8 cellular contexts compared by ENCODE assay signal in genomic region chr5:55936100-55936693, GRCh38. TPM values are rescaled to one million over a fixed set of nuclear protein-coding genes. Genes with fewer than 3 reads are reported as not detected.
DNase-seq lines count a peak whose midpoint lies in the region; FAIRE-seq and TF ChIP-seq lines count a peak whose summit lies in the region.

No MANE protein-coding gene starts in this region.

- H3K4me3 ChIP-seq in suprapubic skin: no peak overlapping the region

- POLR2A ChIA-PET in RWPE1 (lab: Yijun Ruan, JAX; ENCODE audit: low non-redundant PET): no interaction called here

- H3K4me1 ChIP-seq in suprapubic skin: no peaks in the 10 kb centered on the region

- peak; percentile 98 for TF ChIP-seq CTCF in RWPE1 (conservative IDR thresholded peaks at IDR 0.05; ENCODE audit: low read depth)
- peak; percentile 66 to 81 for TF ChIP-seq CTCF in suprapubic skin (IDR thresholded peaks at IDR 0.05)

- FAIRE-seq in GM18507 (lab: Jason Lieb, UNC): peak; percentile 79

- CTCF ChIA-PET in RWPE1 (lab: Yijun Ruan, JAX): interaction anchor here (0.5 to 3.9 kb wide), 35 partner anchors 11 to 1666 kb away, joined by 3 to 47 read pairs (median 3); partner anchors contain the start of gene ANKRD55

- H3K9me3 ChIP-seq in suprapubic skin: no peaks in the 10 kb centered on the region

- H3K27ac ChIP-seq in RWPE1 (no peak overlapping the region), suprapubic skin (no peak overlapping the region)

- TF ChIP-seq POLR2A in suprapubic skin (IDR thresholded peaks at IDR 0.05): no peak

- WGBS in suprapubic skin: 34% methylated on average over 3 of the region's 3 CpGs

- H3K36me3 ChIP-seq in suprapubic skin: peaks cover 22% of the 10 kb centered on the region

- DNase-seq in 8988T: peak; percentile 51
- no peak for DNase-seq in GM18507 (ENCODE audit: extremely low spot score, insufficient read length, low read depth)
- peak; percentile 69 for DNase-seq in LHCN-M2 (ENCODE audit: low read depth)
- peak; percentile 84 for DNase-seq in RWPE1 (ENCODE audit: low spot score)
- peak; percentile 51 to 57 for DNase-seq in activated T-helper 1 cell treated with anti-CD3 and anti-CD28 coated beads, Interleukin-2, amount 50 U/mL, for 16 hours (ENCODE audit: low read depth in 1 of 2, low spot score in 1 of 2)
- DNase-seq in fibroblast of the conjunctiva (ENCODE audit: low read depth): peak; percentile 88
- peak; percentile 47 for DNase-seq in occipital lobe (lab: John Stamatoyannopoulos, UW)
- peak in 1 of 2 donors; percentile 85 for DNase-seq in suprapubic skin (ENCODE audit: low spot score in 2 of 2)

- no peak for TF ChIP-seq EP300 in suprapubic skin (IDR thresholded peaks at IDR 0.05)

- no peaks in the 10 kb centered on the region for H3K27me3 ChIP-seq in suprapubic skin

RNA-seq across cellular contexts. Expression of gene IL6ST, which starts 58.6 kb away (rescaled TPM):
- total RNA-seq in LHCN-M2 (2014; rRNA removed): 137 and 139 TPM in 2 replicates
- 22.4 TPM for polyA plus RNA-seq in LHCN-M2 (2012)
- total RNA-seq in occipital lobe: 32.0 TPM
- total RNA-seq in suprapubic skin: 100 to 1,000 TPM in 1 of 4 donors, 10 to 100 TPM in 3; 47.0 to 110 (median 87.5) TPM
